Comparison of ENCODE assay signal across 17 cellular contexts in genomic region chr13:26584713-26585112, GRCh38. TPM values are rescaled to one million over a fixed set of nuclear protein-coding genes. Genes with fewer than 3 reads are reported as not detected.
DNase-seq lines count a peak whose midpoint lies in the region; FAIRE-seq and TF ChIP-seq lines count a peak whose summit lies in the region.
"Had no signal": no experiment of that assay in that cellular context is flagged by ENCODE, and none has a peak within 500 bp of the region (broad histone marks: within the 10 kb centered on the region; RNA-seq: fewer than 3 reads in every experiment).

No MANE protein-coding gene starts in this region.

- no peak overlapping the region for H3K9ac ChIP-seq in kidney (ENCODE audit: low read length in 2 of 2)

- H3K27me3 ChIP-seq in brain microvascular endothelial cell (replicated peaks), result no peaks in the 10 kb centered on the region

- H3K4me3 ChIP-seq in brain microvascular endothelial cell (ENCODE audit: low read depth, low read length), result no peak overlapping the region
- no peak overlapping the region for H3K4me3 ChIP-seq in kidney (ENCODE audit: low read length in 2 of 2)
- H3K4me3 ChIP-seq: HAP-1, skin epidermis had no signal

- H3K9me3 ChIP-seq in kidney (ENCODE audit: control insufficient read depth in 1 of 2, low read length in 2 of 2), result no peaks in the 10 kb centered on the region
- H3K9me3 ChIP-seq: HAP-1 had no signal

- DNase-seq in A172 (ENCODE audit: low spot score) (peak; percentile 37), HS-5 (ENCODE audit: low read depth) (peak; percentile 57), brain microvascular endothelial cell (peak; percentile 65), hepatic stellate cell (ENCODE audit: low spot score) (peak; percentile 47), NCI-H1092 treated with DMSO at 0.1 percent for 48 hours (lab: John Stamatoyannopoulos, UW) (no peak), kidney (no peak), cerebellar nuclear complex (lab: John Stamatoyannopoulos, UW) (no peak), SIG-M5 (lab: John Stamatoyannopoulos, UW) (no peak)
- DNase-seq: caudate nucleus, left ventricle myocardium superior, MM.1S, substantia nigra had no signal

- H3K4me1 ChIP-seq in kidney (ENCODE audit: control insufficient read depth in 1 of 2, insufficient read depth in 1 of 2, low read depth in 1 of 2, low read length in 2 of 2), result peaks cover 0 to 4% of the 10 kb centered on the region in 2 donors

- no peak for TF ChIP-seq CTCF in brain microvascular endothelial cell (IDR thresholded peaks at IDR 0.05; ENCODE audit: low read depth, low read length, missing control alignments)
- no peak for TF ChIP-seq CTCF in kidney (IDR thresholded peaks at IDR 0.05; ENCODE audit: borderline replicate concordance, extremely low read depth, insufficient read depth)

- in situ Hi-C loops in brain microvascular endothelial cell (cut with HindIII; ENCODE audit: low pct_ligation_motif_present, low sequenced_read_pairs), result no loop called here

- H3K27ac ChIP-seq in brain microvascular endothelial cell (peak overlapping the region; percentile 77), kidney (ENCODE audit: low read depth in 2 of 2, low read length in 2 of 2) (no peak overlapping the region)
- H3K27ac ChIP-seq: HL-60, skin epidermis had no signal

- FAIRE-seq in kidney (lab: Jason Lieb, UNC), result no peak
- FAIRE-seq: A204.1, endometrium had no signal

- H3K36me3 ChIP-seq in brain microvascular endothelial cell (replicated peaks), result no peaks in the 10 kb centered on the region
- no peaks in the 10 kb centered on the region for H3K36me3 ChIP-seq in kidney (ENCODE audit: control insufficient read depth in 1 of 2, insufficient read depth in 2 of 2, low read length in 2 of 2)
- H3K36me3 ChIP-seq: HAP-1 had no signal

- intact Hi-C loops in kidney (cut with DNase I), result no loop called here

RNA-seq across cellular contexts. Expression of gene WASF3, which starts 27.2 kb away (rescaled TPM):
- 4.0 and 5.2 TPM in 2 replicates for total RNA-seq in A172 (2014; rRNA removed; shearing (Covaris generic))
- total RNA-seq in kidney, result 18.5 TPM
- 3.7 TPM for polyA plus RNA-seq in kidney (ENCODE audit: insufficient read depth, low read depth, low replicate concordance)

Comparison
In these comparisons a context has a peak if more than half of its experiments do, and no peak if none do; other contexts are left out.
1. DNase-seq: peak in A172 (single experiment), HS-5 (single experiment), brain microvascular endothelial cell (single experiment) and hepatic stellate cell (single experiment); none in NCI-H1092 treated with DMSO at 0.1 percent for 48 hours (single experiment), kidney (single experiment), cerebellar nuclear complex (0 of 2) and SIG-M5 (single experiment).